ENCODE assay signal across 8 cellular contexts in the genomic region with DNA sequence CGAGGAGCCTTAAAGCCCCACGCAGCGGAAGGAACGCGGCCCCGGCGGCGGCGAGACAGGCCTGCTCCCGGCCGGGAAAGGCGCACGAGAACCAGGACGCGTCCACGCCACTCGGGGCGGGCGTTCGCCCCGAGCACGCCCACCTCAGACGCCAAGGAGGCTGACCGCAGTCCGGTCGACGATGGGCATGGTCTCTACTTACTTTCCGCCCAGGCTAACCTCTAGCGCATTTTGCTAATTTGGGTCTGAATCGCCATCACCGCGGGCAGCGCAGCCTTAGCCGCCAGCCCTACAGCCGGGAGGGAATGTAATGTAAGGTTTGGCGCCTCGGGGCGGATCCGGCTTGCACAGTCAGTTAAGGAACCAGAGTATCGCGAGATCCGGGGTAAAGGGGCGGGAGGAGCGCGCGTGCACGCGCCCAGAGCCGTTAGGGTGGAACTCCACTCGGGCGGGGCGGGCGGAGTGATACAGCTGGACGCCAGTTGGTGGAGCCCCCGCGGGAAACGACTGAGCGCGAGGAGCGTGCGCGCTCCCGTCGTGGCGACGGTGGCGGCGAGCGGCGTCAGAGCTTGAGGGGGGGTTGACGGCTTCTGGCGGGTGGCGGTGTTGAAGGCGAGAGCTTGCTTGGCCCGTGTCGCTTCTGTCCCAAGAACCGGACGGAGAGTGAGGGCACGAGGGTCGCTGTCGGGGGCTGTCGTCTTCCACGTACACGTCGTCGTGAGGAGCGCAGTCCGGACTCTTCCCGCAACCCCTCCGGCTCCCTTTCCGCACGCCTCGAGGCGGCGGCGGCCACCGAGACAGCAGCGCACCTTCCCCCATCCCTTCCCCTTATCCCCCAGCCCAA. TPM values are rescaled to one million over a fixed set of nuclear protein-coding genes. Genes with fewer than 3 reads are reported as not detected.
A peak's percentile ranks its signal among the peaks of the same experiment; 100 is the strongest.
DNase-seq lines count a peak whose midpoint lies in the region; ATAC-seq and TF ChIP-seq lines count a peak whose summit lies in the region.

TSS of gene LUC7L2 (plus strand) at position 529 of the 844 bp plus-strand sequence. CDS start 368 bp downstream, outside the sequence.

- peak within 1 kb of the TSS; percentile 99 to 100 (median 99) for H3K27ac Mint-ChIP-seq in CD4-positive, CD25-positive, alpha-beta regulatory T cell
- H3K27ac Mint-ChIP-seq in activated CD4-positive, alpha-beta memory T cell treated with anti-CD3 and anti-CD28 coated beads for 36 hours = peak within 1 kb of the TSS; percentile 99

- H3K9me3 Mint-ChIP-seq in CD4-positive, CD25-positive, alpha-beta regulatory T cell = no peaks in the 10 kb centered on the region
- H3K9me3 Mint-ChIP-seq in activated CD4-positive, alpha-beta memory T cell treated with anti-CD3 and anti-CD28 coated beads for 36 hours = no peaks in the 10 kb centered on the region

- peak; percentile 99 for DNase-seq in CD4-positive, CD25-positive, alpha-beta regulatory T cell
- peak; percentile 98 for DNase-seq in NCI-H82 treated with DMSO at 0.1 percent for 48 hours (lab: John Stamatoyannopoulos, UW; ENCODE audit: unreplicated experiment)
- peak; percentile 100 for DNase-seq in activated CD4-positive, alpha-beta memory T cell treated with anti-CD3 and anti-CD28 coated beads for 36 hours
- DNase-seq in dorsolateral prefrontal cortex = peak; percentile 99 to 100 (median 100)
- DNase-seq in lower leg skin (ENCODE audit: low spot score in 2 of 2) = peak; percentile 100
- DNase-seq in stimulated activated CD4-positive, alpha-beta T cell treated with anti-CD3 and anti-CD28 coated beads, Interleukin-4, amount 100 ng/mL, for 48 hours (ENCODE audit: low read depth in 2 of 2) = peak; percentile 99

- no peaks in the 10 kb centered on the region for H3K9me3 ChIP-seq in CD4-positive, CD25-positive, alpha-beta regulatory T cell (ENCODE audit: control insufficient read depth in 2 of 2, low read length in 2 of 2)

- peak within 1 kb of the TSS; percentile 99 for H3K4me3 ChIP-seq in CD4-positive, CD25-positive, alpha-beta regulatory T cell (ENCODE audit: low read depth, low read length)
- peak within 1 kb of the TSS; percentile 73 to 99 (median 93) for H3K4me3 ChIP-seq in dorsolateral prefrontal cortex
- H3K4me3 ChIP-seq in lower leg skin (ENCODE audit: low read depth, poor library complexity, severe bottlenecking) = peak within 1 kb of the TSS; percentile 98

- 0 to 1% methylated on average over 28 to 90 of the region's 98 CpGs for WGBS in lower leg skin, 2 donors

- peak in 1 of 2 donors; percentile 33 for TF ChIP-seq POLR2A in lower leg skin (IDR thresholded peaks at IDR 0.05)

- CTCF ChIA-PET in activated CD4-positive, alpha-beta memory T cell treated with anti-CD3 and anti-CD28 coated beads for 36 hours (lab: Charles Lee) = interaction anchor here (0.5 to 1.9 kb wide), 4 partner anchors 19 to 966 kb away, joined by 3 to 11 read pairs (median 4); no protein-coding TSS in a partner anchor

- TF ChIP-seq CTCF in dorsolateral prefrontal cortex (IDR thresholded peaks at IDR 0.05 in 54 of 56, conservative IDR thresholded peaks at IDR 0.05 in 2 of 56; ENCODE audit: low read depth in 1 of 56, partially characterized antibody in 56 of 56) (peak in 45 of 56 donors; percentile 7 to 58 (median 34)), lower leg skin (IDR thresholded peaks at IDR 0.05) (no peak)

- intact Hi-C loops in activated CD4-positive, alpha-beta memory T cell treated with anti-CD3 and anti-CD28 coated beads for 36 hours (cut with micrococcal nuclease) = loop anchor here (1.0 to 10.0 kb wide), 4 partner anchors 19 to 818 kb away; partner anchors contain the start of genes HIPK2, KDM7A and UBN2
- intact Hi-C loops in dorsolateral prefrontal cortex (cut with DNase I) = loop anchor here (1.0 to 10.0 kb wide), 5 partner anchors 18 to 213 kb away; partner anchors contain the start of genes FMC1 (in 1 of the 2) and UBN2 (in 1 of the 2)
- intact Hi-C loops in lower leg skin (cut with DNase I; ENCODE audit: low total_unique reads) = no loop called here

- peaks cover 12% of the 10 kb centered on the region for H3K27me3 Mint-ChIP-seq in CD4-positive, CD25-positive, alpha-beta regulatory T cell
- H3K27me3 Mint-ChIP-seq in activated CD4-positive, alpha-beta memory T cell treated with anti-CD3 and anti-CD28 coated beads for 36 hours = no peaks in the 10 kb centered on the region

- H3K36me3 Mint-ChIP-seq in CD4-positive, CD25-positive, alpha-beta regulatory T cell = no peaks in the 10 kb centered on the region
- H3K36me3 Mint-ChIP-seq in activated CD4-positive, alpha-beta memory T cell treated with anti-CD3 and anti-CD28 coated beads for 36 hours = peaks cover 29% of the 10 kb centered on the region

- ATAC-seq in CD4-positive, CD25-positive, alpha-beta regulatory T cell (ENCODE audit: low read depth in 2 of 2) = peak; percentile 82 to 84
- ATAC-seq in GM19438 (IDR thresholded peaks at IDR 0.05; ENCODE audit: low read depth, unreplicated experiment) (peak; percentile 64), HG03575 (IDR thresholded peaks at IDR 0.05; ENCODE audit: extremely low read depth, insufficient number of reproducible peaks, low FRiP score, unreplicated experiment) (peak; percentile 38)

- peaks cover 7% of the 10 kb centered on the region for H3K36me3 ChIP-seq in CD4-positive, CD25-positive, alpha-beta regulatory T cell (ENCODE audit: control insufficient read depth, insufficient read depth, low read length)

- peaks cover 23 to 53% (median 39%) of the 10 kb centered on the region in 4 donors for H3K4me1 Mint-ChIP-seq in CD4-positive, CD25-positive, alpha-beta regulatory T cell
- peaks cover 40% of the 10 kb centered on the region for H3K4me1 Mint-ChIP-seq in activated CD4-positive, alpha-beta memory T cell treated with anti-CD3 and anti-CD28 coated beads for 36 hours (ENCODE audit: low read depth)

- POLR2A ChIA-PET in activated CD4-positive, alpha-beta memory T cell treated with anti-CD3 and anti-CD28 coated beads for 36 hours (lab: Charles Lee) = interaction anchor here (0.5 to 3.5 kb wide), 13 partner anchors 8 to 1117 kb away, joined by 3 to 29 read pairs (median 5); partner anchors contain the start of gene FMC1

- H3K27ac ChIP-seq in CD4-positive, CD25-positive, alpha-beta regulatory T cell (ENCODE audit: insufficient read depth, low read length, poor library complexity, severe bottlenecking) = peak within 1 kb of the TSS; percentile 100
- peak within 1 kb of the TSS; percentile 96 to 100 (median 100) for H3K27ac ChIP-seq in dorsolateral prefrontal cortex

- H3K4me1 ChIP-seq in CD4-positive, CD25-positive, alpha-beta regulatory T cell (ENCODE audit: control insufficient read depth, insufficient read depth, low read length, poor library complexity, severe bottlenecking) = peaks cover 30% of the 10 kb centered on the region

- H3K27me3 ChIP-seq in CD4-positive, CD25-positive, alpha-beta regulatory T cell (ENCODE audit: control insufficient read depth, insufficient read depth, low read length) = no peaks in the 10 kb centered on the region
- H3K27me3 ChIP-seq in dorsolateral prefrontal cortex = no peaks in the 10 kb centered on the region

- H3K4me3 Mint-ChIP-seq in CD4-positive, CD25-positive, alpha-beta regulatory T cell = peak within 1 kb of the TSS; percentile 95 to 100 (median 99)
- peak within 1 kb of the TSS; percentile 97 for H3K4me3 Mint-ChIP-seq in activated CD4-positive, alpha-beta memory T cell treated with anti-CD3 and anti-CD28 coated beads for 36 hours

RNA-seq across cellular contexts. Expression of gene LUC7L2, which starts in this region (rescaled TPM):
- total RNA-seq in CD4-positive, CD25-positive, alpha-beta regulatory T cell = 190 TPM
- 10 to 100 TPM; 56.9 to 74.7 (median 59.4) TPM for polyA plus RNA-seq in CD4-positive, CD25-positive, alpha-beta regulatory T cell
- total RNA-seq in activated CD4-positive, alpha-beta memory T cell treated with anti-CD3 and anti-CD28 coated beads for 36 hours = 100 to 1,000 TPM; 105 to 114 TPM
- total RNA-seq in dorsolateral prefrontal cortex (100 to 1,000 TPM in 97 of 120 experiments, 10 to 100 TPM in 23; 87.7 to 161 (median 115) TPM), lower leg skin (10 to 100 TPM; 48.7 to 71.7 (median 56.8) TPM)

Comparison
In these comparisons a context has a peak if more than half of its experiments do, and no peak if none do; other contexts are left out.
1. Peak in every context shown above with its lines: DNase-seq, ATAC-seq, H3K4me3 ChIP-seq and H3K27ac ChIP-seq.
2. CTCF ChIP-seq: peak in dorsolateral prefrontal cortex (45 of 56); none in lower leg skin (0 of 3).